In genomic region chr18:58858591-58859468, GRCh38 we compare ENCODE assay signal across 9 cellular contexts. TPM values are rescaled to one million over a fixed set of nuclear protein-coding genes. Genes with fewer than 3 reads are reported as not detected.
DNase-seq lines count a peak whose midpoint lies in the region; ATAC-seq and TF ChIP-seq lines count a peak whose summit lies in the region.
"Had no signal": no experiment of that assay in that cellular context is flagged by ENCODE, and none has a peak within 500 bp of the region (broad histone marks: within the 10 kb centered on the region; RNA-seq: fewer than 3 reads in every experiment).

No MANE protein-coding gene starts in this region.

- H3K27ac ChIP-seq in fibroblast of lung (ENCODE audit: insufficient read depth, low read length): no peak overlapping the region

- H3K4me1 ChIP-seq in fibroblast of lung (ENCODE audit: control insufficient read depth, extremely low read depth, insufficient read depth, low read length): peaks cover 15% of the 10 kb centered on the region

- peaks cover 10% of the 10 kb centered on the region for H3K27me3 Mint-ChIP-seq in nephron progenitor cell (ENCODE audit: low read depth, poor library complexity)

- no peaks in the 10 kb centered on the region for H3K36me3 ChIP-seq in fibroblast of lung (ENCODE audit: control insufficient read depth, insufficient read depth, low read length)

- H3K4me3 Mint-ChIP-seq in nephron progenitor cell: peak overlapping the region; percentile 6
- H3K4me3 Mint-ChIP-seq: T-helper 17 cell had no signal

- H3K27me3 ChIP-seq in fibroblast of lung (ENCODE audit: control insufficient read depth, insufficient read depth, low read length): no peaks in the 10 kb centered on the region

- H3K9ac ChIP-seq in fibroblast of lung (ENCODE audit: insufficient read depth, low read length): no peak overlapping the region

- H3K79me2 ChIP-seq in fibroblast of lung (ENCODE audit: control insufficient read depth, insufficient read depth, low read length): peaks cover 8% of the 10 kb centered on the region

- no peaks in the 10 kb centered on the region for H3K36me3 Mint-ChIP-seq in nephron progenitor cell (ENCODE audit: low read depth)

- no peak overlapping the region for H3K4me3 ChIP-seq in fibroblast of lung (replicated peaks in 1 of 4; ENCODE audit: control extremely low read depth in 1 of 4, insufficient read depth in 1 of 4, low read depth in 3 of 4, low read length in 4 of 4)

- H3K4me1 Mint-ChIP-seq in nephron progenitor cell: peaks cover 48% of the 10 kb centered on the region

- H3K9me3 Mint-ChIP-seq in nephron progenitor cell: no peaks in the 10 kb centered on the region

- peak overlapping the region; percentile 77 for H3K27ac Mint-ChIP-seq in nephron progenitor cell
- H3K27ac Mint-ChIP-seq: T-helper 17 cell had no signal

- TF ChIP-seq CTCF in fibroblast of lung (conservative IDR thresholded peaks at IDR 0.05 in 1 of 2, IDR thresholded peaks at IDR 0.05 in 1 of 2; ENCODE audit: low read depth in 1 of 2, low read length in 2 of 2) (no peak), nephron progenitor cell (IDR thresholded peaks at IDR 0.05) (no peak)

- H4K20me1 ChIP-seq in fibroblast of lung (ENCODE audit: control insufficient read depth, extremely low read depth, insufficient read depth, low read length): no peaks in the 10 kb centered on the region

- no peaks in the 10 kb centered on the region for H3K9me3 ChIP-seq in fibroblast of lung (ENCODE audit: control insufficient read depth, insufficient read depth, low read depth, low read length)

- ATAC-seq in HG03460 (IDR thresholded peaks at IDR 0.05; ENCODE audit: unreplicated experiment): no peak
- ATAC-seq in HG02884 (IDR thresholded peaks at IDR 0.05; ENCODE audit: unreplicated experiment): no peak
- ATAC-seq: T-helper 17 cell had no signal

- DNase-seq in OCI-M1 (lab: John Stamatoyannopoulos, UW): peak; percentile 54
- peak; percentile 46 to 62 for DNase-seq in fibroblast of lung (ENCODE audit: low read depth in 2 of 2)
- DNase-seq in nephron progenitor cell: no peak
- peak; percentile 75 for DNase-seq in ureter (ENCODE audit: low spot score)
- DNase-seq in ecto neural progenitor cell (ENCODE audit: low spot score): no peak
- DNase-seq: Karpas-422, T-helper 17 cell had no signal

- H3K4me2 ChIP-seq in fibroblast of lung (ENCODE audit: extremely low read depth, insufficient read depth, low read length): peak overlapping the region; percentile 27

- H2AFZ ChIP-seq in fibroblast of lung (ENCODE audit: low read length): no peak overlapping the region

RNA-seq across cellular contexts. Expression of gene ZNF532, which starts 5.8 kb away (rescaled TPM):
- total RNA-seq in fibroblast of lung: 44.4 and 64.6 TPM in 2 replicates
- 54.2 and 57.3 TPM in 2 replicates for polyA plus RNA-seq in fibroblast of lung
- 23.9 and 25.9 TPM in 2 replicates for polyA plus RNA-seq in fibroblast of lung (2012)
- polyA minus RNA-seq in fibroblast of lung (ENCODE audit: low replicate concordance): 73.8 and 150 TPM in 2 replicates
- total RNA-seq in ureter: 114 TPM

Comparison
In these comparisons a context has a peak if more than half of its experiments do, and no peak if none do; other contexts are left out.
1. DNase-seq: peak in OCI-M1 (single experiment), fibroblast of lung (2 of 2) and ureter (single experiment); none in nephron progenitor cell (single experiment) and ecto neural progenitor cell (single experiment).